Comparison of ENCODE assay signal across 12 cellular contexts in the genomic region with DNA sequence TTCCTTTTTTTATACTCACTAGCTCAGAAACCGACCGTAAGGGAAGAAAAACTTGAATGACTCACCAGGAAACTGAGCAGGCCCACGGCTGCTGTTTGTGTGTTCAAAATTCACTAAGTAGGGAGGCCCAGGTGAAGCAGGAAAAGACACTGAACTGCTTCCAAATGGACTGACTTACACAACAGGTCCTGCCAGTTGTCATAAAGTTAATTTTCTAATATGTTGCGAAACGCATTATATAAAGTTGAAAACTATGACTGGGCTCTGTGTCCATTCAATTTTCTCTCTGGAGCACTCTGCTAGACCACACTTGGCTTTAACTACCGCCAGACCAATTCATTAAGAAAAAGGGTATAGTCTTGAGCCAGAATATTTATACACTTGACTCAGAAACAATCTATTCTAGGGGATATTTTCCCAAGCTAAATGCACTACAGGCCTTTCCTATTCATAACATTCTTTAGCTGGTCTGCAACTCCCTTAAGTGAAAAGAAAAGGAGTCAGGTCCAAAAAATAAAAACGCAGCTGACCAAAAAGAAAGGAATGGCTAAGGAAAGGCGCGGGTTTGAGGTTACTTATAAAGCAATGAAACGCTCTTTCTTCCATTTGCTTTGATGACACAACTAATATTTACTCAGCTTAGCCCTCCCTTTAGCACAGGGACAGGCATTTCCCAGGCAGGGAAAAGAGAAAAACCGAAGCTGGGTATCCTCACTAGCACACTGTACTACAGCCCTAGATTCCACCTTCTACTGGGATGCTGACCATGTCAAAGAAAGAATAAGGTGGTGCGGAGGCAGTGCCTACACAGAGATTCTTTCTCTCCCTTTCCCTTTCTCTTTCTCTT.
DNase-seq lines count a peak whose midpoint lies in the region; ATAC-seq and TF ChIP-seq lines count a peak whose summit lies in the region.
"Had no signal": no experiment of that assay in that cellular context is flagged by ENCODE, and none has a peak within 500 bp of the region (broad histone marks: within the 10 kb centered on the region; RNA-seq: fewer than 3 reads in every experiment).

No MANE protein-coding gene starts in this region.

- H4K20me1 ChIP-seq in GM23338 (replicated peaks; ENCODE audit: insufficient read depth), result no peaks in the 10 kb centered on the region

- H3K27me3 Mint-ChIP-seq in GM23338 (ENCODE audit: insufficient read depth, low read depth, poor library complexity), result no peaks in the 10 kb centered on the region
- H3K27me3 Mint-ChIP-seq in activated CD4-positive, alpha-beta memory T cell treated with anti-CD3 and anti-CD28 coated beads for 36 hours, result no peaks in the 10 kb centered on the region
- H3K27me3 Mint-ChIP-seq: natural killer cell treated with Interleukin-12 subunit alpha and Interleukin-12 subunit beta and Interleukin-15 and Interleukin-18, amount 100 ng/mL, for 72 hours had no signal

- TF ChIP-seq CTCF in GM23338 (conservative IDR thresholded peaks at IDR 0.05; ENCODE audit: low read depth in 2 of 2), result no peak
- TF ChIP-seq CTCF in ascending aorta (IDR thresholded peaks at IDR 0.05), result no peak

- H3K36me3 ChIP-seq in GM23338 (ENCODE audit: insufficient read depth) (no peaks in the 10 kb centered on the region), ascending aorta (no peaks in the 10 kb centered on the region)
- H3K36me3 ChIP-seq: SJSA1 had no signal

- H3K4me3 ChIP-seq in GM23338 (no peak overlapping the region), ascending aorta (peak overlapping the region in 1 of 2 donors; percentile 11)
- H3K4me3 ChIP-seq: SJSA1 had no signal

- H3K4me3 Mint-ChIP-seq in GM23338, result no peak overlapping the region
- no peak overlapping the region for H3K4me3 Mint-ChIP-seq in activated CD4-positive, alpha-beta memory T cell treated with anti-CD3 and anti-CD28 coated beads for 36 hours
- H3K4me3 Mint-ChIP-seq: natural killer cell treated with Interleukin-12 subunit alpha and Interleukin-12 subunit beta and Interleukin-15 and Interleukin-18, amount 100 ng/mL, for 72 hours had no signal

- DNase-seq in GM23338 (ENCODE audit: low spot score), result no peak
- DNase-seq in ascending aorta (ENCODE audit: low spot score in 2 of 2), result peak; percentile 9 to 67
- peak; percentile 65 for DNase-seq in islet precursor cell
- DNase-seq in stromal cell of bone marrow (ENCODE audit: low read depth), result peak; percentile 66
- no peak for DNase-seq in activated CD4-positive, alpha-beta memory T cell treated with anti-CD3 and anti-CD28 coated beads for 36 hours
- no peak for DNase-seq in NCI-H2029 treated with DMSO at 0.1 percent for 48 hours (lab: John Stamatoyannopoulos, UW)
- no peak for DNase-seq in NCI-H82 treated with DMSO at 0.1 percent for 48 hours (lab: John Stamatoyannopoulos, UW; ENCODE audit: unreplicated experiment)
- DNase-seq: effector memory CD4-positive, alpha-beta T cell had no signal

- H3K4me2 ChIP-seq in GM23338, result no peak overlapping the region
- H3K4me2 ChIP-seq: KMS-11 had no signal

- H3K9me3 ChIP-seq in ascending aorta, result no peaks in the 10 kb centered on the region
- H3K9me3 ChIP-seq: SJSA1 had no signal

- no peaks in the 10 kb centered on the region; the same call in 2 of the 3 replicates for H3K9me3 Mint-ChIP-seq in GM23338
- no peaks in the 10 kb centered on the region for H3K9me3 Mint-ChIP-seq in activated CD4-positive, alpha-beta memory T cell treated with anti-CD3 and anti-CD28 coated beads for 36 hours

- H3K4me1 ChIP-seq in GM23338 (ENCODE audit: insufficient read depth), result no peaks in the 10 kb centered on the region
- peaks cover 2 to 22% of the 10 kb centered on the region in 2 donors for H3K4me1 ChIP-seq in ascending aorta
- H3K4me1 ChIP-seq: SJSA1 had no signal

- H3F3A ChIP-seq in GM23338 (replicated peaks; ENCODE audit: low read depth), result no peaks in the 10 kb centered on the region

- CTCF ChIA-PET in activated CD4-positive, alpha-beta memory T cell treated with anti-CD3 and anti-CD28 coated beads for 36 hours (lab: Charles Lee), result no interaction called here

- ATAC-seq in GM23338 (no peak), HG03045 (IDR thresholded peaks at IDR 0.05; ENCODE audit: unreplicated experiment) (no peak)
- ATAC-seq: natural killer cell treated with Interleukin-12 subunit alpha and Interleukin-12 subunit beta and Interleukin-15 and Interleukin-18, amount 100 ng/mL, for 72 hours had no signal

- H3K27ac ChIP-seq in GM23338 (ENCODE audit: low read depth), result no peak overlapping the region
- peak overlapping the region; percentile 71 to 84 for H3K27ac ChIP-seq in ascending aorta
- H3K27ac ChIP-seq: KMS-11, SJSA1 had no signal

- POLR2A ChIA-PET in activated CD4-positive, alpha-beta memory T cell treated with anti-CD3 and anti-CD28 coated beads for 36 hours (lab: Charles Lee), result no interaction called here

- H3K27me3 ChIP-seq in GM23338 (ENCODE audit: insufficient read depth) (no peaks in the 10 kb centered on the region), ascending aorta (no peaks in the 10 kb centered on the region)
- H3K27me3 ChIP-seq: SJSA1 had no signal

- intact Hi-C loops in ascending aorta (cut with DNase I), result loop anchor here (10.0 kb wide), 2 partner anchors 155 to 245 kb away; no protein-coding TSS in a partner anchor
- intact Hi-C loops in activated CD4-positive, alpha-beta memory T cell treated with anti-CD3 and anti-CD28 coated beads for 36 hours (cut with micrococcal nuclease), result no loop called here

- no peaks in the 10 kb centered on the region for H3K36me3 Mint-ChIP-seq in GM23338 (ENCODE audit: low read depth)
- H3K36me3 Mint-ChIP-seq in activated CD4-positive, alpha-beta memory T cell treated with anti-CD3 and anti-CD28 coated beads for 36 hours, result no peaks in the 10 kb centered on the region
- H3K36me3 Mint-ChIP-seq: natural killer cell treated with Interleukin-12 subunit alpha and Interleukin-12 subunit beta and Interleukin-15 and Interleukin-18, amount 100 ng/mL, for 72 hours had no signal

- H3K27ac Mint-ChIP-seq in GM23338, result no peak overlapping the region
- no peak overlapping the region for H3K27ac Mint-ChIP-seq in activated CD4-positive, alpha-beta memory T cell treated with anti-CD3 and anti-CD28 coated beads for 36 hours
- H3K27ac Mint-ChIP-seq: natural killer cell treated with Interleukin-12 subunit alpha and Interleukin-12 subunit beta and Interleukin-15 and Interleukin-18, amount 100 ng/mL, for 72 hours had no signal

- no peaks in the 10 kb centered on the region for H3K4me1 Mint-ChIP-seq in GM23338
- H3K4me1 Mint-ChIP-seq in activated CD4-positive, alpha-beta memory T cell treated with anti-CD3 and anti-CD28 coated beads for 36 hours (ENCODE audit: low read depth), result no peaks in the 10 kb centered on the region

- no peaks in the 10 kb centered on the region for H3K79me2 ChIP-seq in GM23338 (replicated peaks; ENCODE audit: insufficient read depth)

- 0 out of 2 replicates have a peak, but pooled peaks cover 4% of the 10 kb centered on the region for H3K9me2 ChIP-seq in GM23338 (ENCODE audit: insufficient read depth)

- peak overlapping the region; percentile 47; the same call in 1 of the 2 replicates for H2AFZ ChIP-seq in GM23338

TF ChIP-seq in GM23338, 12 proteins besides CTCF, POLR2A, EP300 and RAD21 (continues in another document):
- TF ChIP-seq, protein P1, sequence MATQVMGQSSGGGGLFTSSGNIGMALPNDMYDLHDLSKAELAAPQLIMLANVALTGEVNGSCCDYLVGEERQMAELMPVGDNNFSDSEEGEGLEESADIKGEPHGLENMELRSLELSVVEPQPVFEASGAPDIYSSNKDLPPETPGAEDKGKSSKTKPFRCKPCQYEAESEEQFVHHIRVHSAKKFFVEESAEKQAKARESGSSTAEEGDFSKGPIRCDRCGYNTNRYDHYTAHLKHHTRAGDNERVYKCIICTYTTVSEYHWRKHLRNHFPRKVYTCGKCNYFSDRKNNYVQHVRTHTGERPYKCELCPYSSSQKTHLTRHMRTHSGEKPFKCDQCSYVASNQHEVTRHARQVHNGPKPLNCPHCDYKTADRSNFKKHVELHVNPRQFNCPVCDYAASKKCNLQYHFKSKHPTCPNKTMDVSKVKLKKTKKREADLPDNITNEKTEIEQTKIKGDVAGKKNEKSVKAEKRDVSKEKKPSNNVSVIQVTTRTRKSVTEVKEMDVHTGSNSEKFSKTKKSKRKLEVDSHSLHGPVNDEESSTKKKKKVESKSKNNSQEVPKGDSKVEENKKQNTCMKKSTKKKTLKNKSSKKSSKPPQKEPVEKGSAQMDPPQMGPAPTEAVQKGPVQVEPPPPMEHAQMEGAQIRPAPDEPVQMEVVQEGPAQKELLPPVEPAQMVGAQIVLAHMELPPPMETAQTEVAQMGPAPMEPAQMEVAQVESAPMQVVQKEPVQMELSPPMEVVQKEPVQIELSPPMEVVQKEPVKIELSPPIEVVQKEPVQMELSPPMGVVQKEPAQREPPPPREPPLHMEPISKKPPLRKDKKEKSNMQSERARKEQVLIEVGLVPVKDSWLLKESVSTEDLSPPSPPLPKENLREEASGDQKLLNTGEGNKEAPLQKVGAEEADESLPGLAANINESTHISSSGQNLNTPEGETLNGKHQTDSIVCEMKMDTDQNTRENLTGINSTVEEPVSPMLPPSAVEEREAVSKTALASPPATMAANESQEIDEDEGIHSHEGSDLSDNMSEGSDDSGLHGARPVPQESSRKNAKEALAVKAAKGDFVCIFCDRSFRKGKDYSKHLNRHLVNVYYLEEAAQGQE (IDR thresholded peaks at IDR 0.05; ENCODE audit: unreplicated experiment), result no peak
- TF ChIP-seq CREB1 (CRISPR knock-in tag; IDR thresholded peaks at IDR 0.05; ENCODE audit: low read depth), result no peak
- TF ChIP-seq, protein P2, sequence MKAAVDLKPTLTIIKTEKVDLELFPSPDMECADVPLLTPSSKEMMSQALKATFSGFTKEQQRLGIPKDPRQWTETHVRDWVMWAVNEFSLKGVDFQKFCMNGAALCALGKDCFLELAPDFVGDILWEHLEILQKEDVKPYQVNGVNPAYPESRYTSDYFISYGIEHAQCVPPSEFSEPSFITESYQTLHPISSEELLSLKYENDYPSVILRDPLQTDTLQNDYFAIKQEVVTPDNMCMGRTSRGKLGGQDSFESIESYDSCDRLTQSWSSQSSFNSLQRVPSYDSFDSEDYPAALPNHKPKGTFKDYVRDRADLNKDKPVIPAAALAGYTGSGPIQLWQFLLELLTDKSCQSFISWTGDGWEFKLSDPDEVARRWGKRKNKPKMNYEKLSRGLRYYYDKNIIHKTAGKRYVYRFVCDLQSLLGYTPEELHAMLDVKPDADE (IDR thresholded peaks at IDR 0.05), result no peak
- TF ChIP-seq EZH2phosphoT487 (IDR thresholded peaks at IDR 0.05; ENCODE audit: unreplicated experiment), result no peak

Comparison
In these comparisons a context has a peak if more than half of its experiments do, and no peak if none do; other contexts are left out.
1. DNase-seq: peak in ascending aorta (2 of 2), islet precursor cell (single experiment) and stromal cell of bone marrow (single experiment); none in GM23338 (single experiment), activated CD4-positive, alpha-beta memory T cell treated with anti-CD3 and anti-CD28 coated beads for 36 hours (single experiment), NCI-H2029 treated with DMSO at 0.1 percent for 48 hours (single experiment) and NCI-H82 treated with DMSO at 0.1 percent for 48 hours (single experiment).